In genomic region chr6:168022488-168023321, GRCh38 we compare ENCODE assay signal across 32 cellular contexts. TPM values are rescaled to one million over a fixed set of nuclear protein-coding genes. Genes with fewer than 3 reads are reported as not detected.
"Had no signal": no experiment of that assay in that cellular context is flagged by ENCODE, and none has a peak within 500 bp of the region (broad histone marks: within the 10 kb centered on the region; RNA-seq: fewer than 3 reads in every experiment).

No MANE protein-coding gene starts in this region.

- DNase-seq: activated CD4-positive, alpha-beta T cell treated with anti-CD3 and anti-CD28 coated beads for 36 hours; activated CD4-positive, CD25-positive, alpha-beta regulatory T cell; activated CD8-positive, alpha-beta memory T cell treated with anti-CD3 and anti-CD28 coated beads, Interleukin-2, amount 10 ng/mL, durations not matched to agents 7 days and 5 days; activated CD8-positive, alpha-beta T cell treated with anti-CD3 and anti-CD28 coated beads, Interleukin-2, amount 10 ng/mL, durations not matched to agents 7 days and 5 days; activated naive CD4-positive, alpha-beta T cell; activated T-cell treated with anti-CD3 and anti-CD28 coated beads, Interleukin-2, amount 50 U/mL, for 72 hours; effector memory CD4-positive, alpha-beta T cell; foreskin fibroblast; heart right ventricle; left ventricle myocardium superior; naive thymus-derived CD4-positive, alpha-beta T cell; ovary; stimulated activated CD4-positive, alpha-beta T cell treated with anti-CD3 and anti-CD28 coated beads, Interleukin-1b, Interleukin-23, amount 100 ng/mL, for 48 hours; stimulated activated CD4-positive, alpha-beta T cell treated with anti-CD3 and anti-CD28 coated beads, Interleukin-4, amount 100 ng/mL, for 4 hours; stimulated activated CD8-positive, alpha-beta memory T cell treated with anti-CD3 and anti-CD28 coated beads, Interleukin-4, amount 100 ng/mL, for 48 hours; stomach; T-helper 2 cell; thyroid gland; upper lobe of left lung had no signal

- H3K27me3 ChIP-seq: breast epithelium, heart right ventricle, ovary, stomach, thyroid gland, upper lobe of left lung had no signal

- H3K9me3 ChIP-seq: breast epithelium, heart right ventricle, ovary, stomach, thyroid gland, upper lobe of left lung had no signal

- ATAC-seq: activated CD4-positive, alpha-beta T cell treated with anti-CD3 and anti-CD28 coated beads for 36 hours; activated CD8-positive, alpha-beta memory T cell treated with anti-CD3 and anti-CD28 coated beads, Interleukin-2, amount 10 ng/mL, durations not matched to agents 7 days and 5 days; activated CD8-positive, alpha-beta T cell treated with anti-CD3 and anti-CD28 coated beads, Interleukin-2, amount 10 ng/mL, durations not matched to agents 7 days and 5 days; activated naive CD4-positive, alpha-beta T cell treated with anti-CD3 and anti-CD28 coated beads, Interleukin-2, amount 50 U/mL, for 72 hours; activated T-cell treated with anti-CD3 and anti-CD28 coated beads, Interleukin-2, amount 50 U/mL, for 72 hours; heart right ventricle; left ventricle myocardium superior; naive thymus-derived CD4-positive, alpha-beta T cell; sciatic nerve; stimulated activated memory B cell treated with anti-CD40 and anti-IgM and Interleukin-4, amounts not matched to agents 10 μg/mL and 1 μg/mL and 100 μg/mL, for 72 hours had no signal

- H3K36me3 ChIP-seq: breast epithelium, heart right ventricle, ovary, stomach, thyroid gland, upper lobe of left lung had no signal

- H3K4me3 ChIP-seq: breast epithelium, heart right ventricle, ovary, skin epidermis, stomach, thyroid gland, upper lobe of left lung had no signal

- H3K4me1 ChIP-seq: breast epithelium, heart right ventricle had no signal

- H3K27ac Mint-ChIP-seq: activated CD4-positive, alpha-beta T cell treated with anti-CD3 and anti-CD28 coated beads for 36 hours; activated CD8-positive, alpha-beta memory T cell treated with anti-CD3 and anti-CD28 coated beads, Interleukin-2, amount 10 ng/mL, durations not matched to agents 7 days and 5 days; activated CD8-positive, alpha-beta T cell treated with anti-CD3 and anti-CD28 coated beads, Interleukin-2, amount 10 ng/mL, durations not matched to agents 7 days and 5 days; activated naive CD4-positive, alpha-beta T cell treated with anti-CD3 and anti-CD28 coated beads, Interleukin-2, amount 50 U/mL, for 72 hours; activated T-cell treated with anti-CD3 and anti-CD28 coated beads, Interleukin-2, amount 50 U/mL, for 72 hours; naive thymus-derived CD4-positive, alpha-beta T cell; progenitor cell of endocrine pancreas; stimulated activated memory B cell treated with anti-CD40 and anti-IgM and Interleukin-4, amounts not matched to agents 10 μg/mL and 1 μg/mL and 100 μg/mL, for 72 hours had no signal

- H3K4me1 Mint-ChIP-seq: activated CD4-positive, alpha-beta T cell treated with anti-CD3 and anti-CD28 coated beads for 36 hours; activated CD8-positive, alpha-beta memory T cell treated with anti-CD3 and anti-CD28 coated beads, Interleukin-2, amount 10 ng/mL, durations not matched to agents 7 days and 5 days; central memory CD8-positive, alpha-beta T cell; naive thymus-derived CD4-positive, alpha-beta T cell; stimulated activated memory B cell treated with anti-CD40 and anti-IgM and Interleukin-4, amounts not matched to agents 10 μg/mL and 1 μg/mL and 100 μg/mL, for 72 hours had no signal

- H3K27ac ChIP-seq: breast epithelium, heart right ventricle, ovary, skin epidermis, stomach, thyroid gland, upper lobe of left lung had no signal

- H3K36me3 Mint-ChIP-seq: activated CD8-positive, alpha-beta memory T cell treated with anti-CD3 and anti-CD28 coated beads, Interleukin-2, amount 10 ng/mL, durations not matched to agents 7 days and 5 days; mesothelial cell of epicardium; stimulated activated memory B cell treated with anti-CD40 and anti-IgM and Interleukin-4, amounts not matched to agents 10 μg/mL and 1 μg/mL and 100 μg/mL, for 72 hours had no signal

- H3K27me3 Mint-ChIP-seq: activated CD4-positive, alpha-beta T cell treated with anti-CD3 and anti-CD28 coated beads for 36 hours; activated CD8-positive, alpha-beta memory T cell treated with anti-CD3 and anti-CD28 coated beads, Interleukin-2, amount 10 ng/mL, durations not matched to agents 7 days and 5 days; progenitor cell of endocrine pancreas had no signal

- H3K4me3 Mint-ChIP-seq: activated CD4-positive, alpha-beta T cell treated with anti-CD3 and anti-CD28 coated beads for 36 hours; activated CD8-positive, alpha-beta memory T cell treated with anti-CD3 and anti-CD28 coated beads, Interleukin-2, amount 10 ng/mL, durations not matched to agents 7 days and 5 days; activated CD8-positive, alpha-beta T cell treated with anti-CD3 and anti-CD28 coated beads, Interleukin-2, amount 10 ng/mL, durations not matched to agents 7 days and 5 days; activated T-cell treated with anti-CD3 and anti-CD28 coated beads, Interleukin-2, amount 50 U/mL, for 72 hours; central memory CD8-positive, alpha-beta T cell; mesothelial cell of epicardium; naive thymus-derived CD4-positive, alpha-beta T cell; stimulated activated memory B cell treated with anti-CD40 and anti-IgM and Interleukin-4, amounts not matched to agents 10 μg/mL and 1 μg/mL and 100 μg/mL, for 72 hours had no signal

- FAIRE-seq: endothelial cell of umbilical vein, islet of Langerhans had no signal

RNA-seq across cellular contexts. Expression of gene KIF25, which starts 25.2 kb away (rescaled TPM):
- total RNA-seq: activated CD4-positive, alpha-beta T cell treated with anti-CD3 and anti-CD28 coated beads for 36 hours; activated CD8-positive, alpha-beta memory T cell treated with anti-CD3 and anti-CD28 coated beads, Interleukin-2, amount 10 ng/mL, durations not matched to agents 7 days and 5 days; activated CD8-positive, alpha-beta T cell treated with anti-CD3 and anti-CD28 coated beads, Interleukin-2, amount 10 ng/mL, durations not matched to agents 7 days and 5 days; activated naive CD4-positive, alpha-beta T cell treated with anti-CD3 and anti-CD28 coated beads, Interleukin-2, amount 50 U/mL, for 72 hours; endothelial cell of umbilical vein; left ventricle myocardium superior; lung microvascular endothelial cell; progenitor cell of endocrine pancreas; thyroid gland had no signal
- polyA plus RNA-seq: endothelial cell of umbilical vein; naive thymus-derived CD4-positive, alpha-beta T cell; neural cell had no signal

RNA-seq across cellular contexts. Expression of gene FRMD1, which starts 56.3 kb away (rescaled TPM):
- total RNA-seq: activated CD4-positive, alpha-beta T cell treated with anti-CD3 and anti-CD28 coated beads for 36 hours; activated CD8-positive, alpha-beta memory T cell treated with anti-CD3 and anti-CD28 coated beads, Interleukin-2, amount 10 ng/mL, durations not matched to agents 7 days and 5 days; activated CD8-positive, alpha-beta T cell treated with anti-CD3 and anti-CD28 coated beads, Interleukin-2, amount 10 ng/mL, durations not matched to agents 7 days and 5 days; activated naive CD4-positive, alpha-beta T cell treated with anti-CD3 and anti-CD28 coated beads, Interleukin-2, amount 50 U/mL, for 72 hours; dermis microvascular lymphatic vessel endothelial cell; endothelial cell of umbilical vein; lung microvascular endothelial cell; mesothelial cell of epicardium; naive thymus-derived CD4-positive, alpha-beta T cell; progenitor cell of endocrine pancreas; upper lobe of left lung had no signal
- polyA plus RNA-seq: endothelial cell of umbilical vein; naive thymus-derived CD4-positive, alpha-beta T cell; neural cell had no signal
